Comparison of ENCODE assay signal across 26 cellular contexts in genomic region chr1:174870319-174870718, GRCh38.
DNase-seq lines count a peak whose midpoint lies in the region; ATAC-seq, FAIRE-seq and TF ChIP-seq lines count a peak whose summit lies in the region.
"Had no signal": no experiment of that assay in that cellular context is flagged by ENCODE, and none has a peak within 500 bp of the region (broad histone marks: within the 10 kb centered on the region; RNA-seq: fewer than 3 reads in every experiment).

No MANE protein-coding gene starts in this region.

- no peaks in the 10 kb centered on the region for H3F3A ChIP-seq in GM23338 (replicated peaks; ENCODE audit: low read depth)

- FAIRE-seq in D721Med (lab: Jason Lieb, UNC) = peak; percentile 53
- FAIRE-seq: GM12891, HTR-8/SVneo had no signal

- H3K4me3 Mint-ChIP-seq in GM23338 (no peak overlapping the region), WTC11 (no peak overlapping the region), memory B cell (no peak overlapping the region)
- H3K4me3 Mint-ChIP-seq: CD8-positive, alpha-beta memory T cell; H9 had no signal

- H3K4me3 ChIP-seq in GM23338 (no peak overlapping the region), body of pancreas (no peak overlapping the region)

- H3K4me2 ChIP-seq in GM23338 = no peak overlapping the region

- 48 to 53% methylated on average over 1 of the region's 1 CpG for WGBS in body of pancreas, 2 donors

- TF ChIP-seq CTCF in D721Med (IDR thresholded peaks at IDR 0.05; ENCODE audit: insufficient read depth, missing control alignments) = no peak
- no peak for TF ChIP-seq CTCF in GM23338 (conservative IDR thresholded peaks at IDR 0.05; ENCODE audit: low read depth in 2 of 2)
- no peak for TF ChIP-seq CTCF in WTC11 (IDR thresholded peaks at IDR 0.05)
- TF ChIP-seq CTCF in body of pancreas (IDR thresholded peaks at IDR 0.05) = no peak

- H3K36me3 Mint-ChIP-seq in GM23338 (ENCODE audit: low read depth) (peaks cover 12% of the 10 kb centered on the region), WTC11 (peaks cover 9% of the 10 kb centered on the region), memory B cell (peaks cover 6% of the 10 kb centered on the region)

- H3K27me3 ChIP-seq in GM23338 (ENCODE audit: insufficient read depth) (no peaks in the 10 kb centered on the region), body of pancreas (no peaks in the 10 kb centered on the region)

- CTCF ChIA-PET in WTC11 (lab: Charles Lee) = no interaction called here

- intact Hi-C loops in body of pancreas (cut with DNase I) = no loop called here

- peaks cover 31% of the 10 kb centered on the region for H3K4me1 Mint-ChIP-seq in GM23338
- peaks cover 43% of the 10 kb centered on the region for H3K4me1 Mint-ChIP-seq in WTC11
- H3K4me1 Mint-ChIP-seq in memory B cell = peaks cover 24% of the 10 kb centered on the region

- no peaks in the 10 kb centered on the region for H3K9me3 ChIP-seq in body of pancreas

- no peak for TF ChIP-seq POLR2A in body of pancreas (IDR thresholded peaks at IDR 0.05)

- 0 out of 2 replicates have a peak overlapping the region, but pooled peaks have one; percentile 43 for H3K27ac Mint-ChIP-seq in GM23338
- peak overlapping the region; percentile 78 for H3K27ac Mint-ChIP-seq in WTC11
- peak overlapping the region; percentile 5 for H3K27ac Mint-ChIP-seq in memory B cell

- ATAC-seq in GM23338 = no peak
- ATAC-seq in WTC11 = no peak
- no peak for ATAC-seq in memory B cell (ENCODE audit: low read depth)
- no peak for ATAC-seq in body of pancreas
- ATAC-seq: Panc1 had no signal

- no peaks in the 10 kb centered on the region for H3K9me2 ChIP-seq in GM23338 (ENCODE audit: insufficient read depth)

- H3K4me1 ChIP-seq in GM23338 (ENCODE audit: insufficient read depth) (peaks cover 22% of the 10 kb centered on the region), body of pancreas (peaks cover 3% of the 10 kb centered on the region)

- H3K27me3 Mint-ChIP-seq in GM23338 (ENCODE audit: insufficient read depth, low read depth, poor library complexity) (peaks cover 12% of the 10 kb centered on the region), WTC11 (ENCODE audit: low read depth) (no peaks in the 10 kb centered on the region), memory B cell (no peaks in the 10 kb centered on the region)
- H3K27me3 Mint-ChIP-seq: CD8-positive, alpha-beta memory T cell had no signal

- peaks cover 4% of the 10 kb centered on the region; the same call in 2 of the 3 replicates for H3K9me3 Mint-ChIP-seq in GM23338
- H3K9me3 Mint-ChIP-seq in WTC11 = peaks cover 13% of the 10 kb centered on the region
- peaks cover 1% of the 10 kb centered on the region for H3K9me3 Mint-ChIP-seq in memory B cell

- no peaks in the 10 kb centered on the region for H4K20me1 ChIP-seq in GM23338 (replicated peaks; ENCODE audit: insufficient read depth)

- no peaks in the 10 kb centered on the region for H3K36me3 ChIP-seq in GM23338 (ENCODE audit: insufficient read depth)
- no peaks in the 10 kb centered on the region for H3K36me3 ChIP-seq in body of pancreas (replicated peaks in 1 of 2; ENCODE audit: insufficient read depth in 1 of 2, low read depth in 2 of 2)

- H3K27ac ChIP-seq in GM23338 (ENCODE audit: low read depth) (peak overlapping the region; percentile 94), body of pancreas (no peak overlapping the region)
- H3K27ac ChIP-seq: C4-2B, RWPE1 had no signal

- peaks cover 9% of the 10 kb centered on the region for H3K79me2 ChIP-seq in GM23338 (replicated peaks; ENCODE audit: insufficient read depth)

- DNase-seq in D721Med (ENCODE audit: insufficient read length, low spot score) (no peak), GM23338 (ENCODE audit: low spot score) (no peak), WTC11 (ENCODE audit: low spot score) (no peak), memory B cell (ENCODE audit: low spot score in 2 of 2) (no peak), body of pancreas (no peak), NCI-H1930 (lab: John Stamatoyannopoulos, UW) (no peak)
- DNase-seq in stimulated activated CD4-positive, alpha-beta T cell treated with anti-CD3 and anti-CD28 coated beads, Interleukin-4, amount 100 ng/mL, for 24 hours = no peak
- DNase-seq: CD8-positive, alpha-beta memory T cell; EL; GDM1; H9; KBM-7; MV-4-11; NCI-H1105 treated with DMSO at 0.1 percent for 48 hours; NCI-H146; NCI-H2029; NCI-H446; NCI-H524 treated with DMSO at 0.1 percent for 48 hours; NCI-H774; SHP77; T-helper 1 cell had no signal

- POLR2A ChIA-PET in WTC11 (lab: Charles Lee) = no interaction called here

- no peak overlapping the region for H2AFZ ChIP-seq in GM23338

TF ChIP-seq in GM23338, 12 proteins besides CTCF, POLR2A, EP300 and RAD21 (continues in another document):
- no peak for TF ChIP-seq ZNF114 (CRISPR knock-in tag; IDR thresholded peaks at IDR 0.05)
- TF ChIP-seq POLR2AphosphoS5 (IDR thresholded peaks at IDR 0.05; ENCODE audit: low read depth) = no peak

TF ChIP-seq in WTC11, 78 proteins besides CTCF, POLR2A, EP300 and RAD21 (continues in another document):
- TF ChIP-seq FOXP1 (CRISPR knock-in tag; IDR thresholded peaks at IDR 0.05; ENCODE audit: borderline replicate concordance) = no peak
- no peak for TF ChIP-seq TCF7 (CRISPR knock-in tag; IDR thresholded peaks at IDR 0.05; ENCODE audit: low read depth)
- TF ChIP-seq, protein P1, sequence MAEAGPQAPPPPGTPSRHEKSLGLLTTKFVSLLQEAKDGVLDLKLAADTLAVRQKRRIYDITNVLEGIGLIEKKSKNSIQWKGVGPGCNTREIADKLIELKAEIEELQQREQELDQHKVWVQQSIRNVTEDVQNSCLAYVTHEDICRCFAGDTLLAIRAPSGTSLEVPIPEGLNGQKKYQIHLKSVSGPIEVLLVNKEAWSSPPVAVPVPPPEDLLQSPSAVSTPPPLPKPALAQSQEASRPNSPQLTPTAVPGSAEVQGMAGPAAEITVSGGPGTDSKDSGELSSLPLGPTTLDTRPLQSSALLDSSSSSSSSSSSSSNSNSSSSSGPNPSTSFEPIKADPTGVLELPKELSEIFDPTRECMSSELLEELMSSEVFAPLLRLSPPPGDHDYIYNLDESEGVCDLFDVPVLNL (CRISPR knock-in tag; IDR thresholded peaks at IDR 0.05; ENCODE audit: borderline replicate concordance, low read depth) = no peak
- no peak for TF ChIP-seq NR3C1 (CRISPR knock-in tag; conservative IDR thresholded peaks at IDR 0.05; ENCODE audit: low read depth)
- TF ChIP-seq SMAD4 (CRISPR knock-in tag; IDR thresholded peaks at IDR 0.05) = no peak
- TF ChIP-seq, protein P2, sequence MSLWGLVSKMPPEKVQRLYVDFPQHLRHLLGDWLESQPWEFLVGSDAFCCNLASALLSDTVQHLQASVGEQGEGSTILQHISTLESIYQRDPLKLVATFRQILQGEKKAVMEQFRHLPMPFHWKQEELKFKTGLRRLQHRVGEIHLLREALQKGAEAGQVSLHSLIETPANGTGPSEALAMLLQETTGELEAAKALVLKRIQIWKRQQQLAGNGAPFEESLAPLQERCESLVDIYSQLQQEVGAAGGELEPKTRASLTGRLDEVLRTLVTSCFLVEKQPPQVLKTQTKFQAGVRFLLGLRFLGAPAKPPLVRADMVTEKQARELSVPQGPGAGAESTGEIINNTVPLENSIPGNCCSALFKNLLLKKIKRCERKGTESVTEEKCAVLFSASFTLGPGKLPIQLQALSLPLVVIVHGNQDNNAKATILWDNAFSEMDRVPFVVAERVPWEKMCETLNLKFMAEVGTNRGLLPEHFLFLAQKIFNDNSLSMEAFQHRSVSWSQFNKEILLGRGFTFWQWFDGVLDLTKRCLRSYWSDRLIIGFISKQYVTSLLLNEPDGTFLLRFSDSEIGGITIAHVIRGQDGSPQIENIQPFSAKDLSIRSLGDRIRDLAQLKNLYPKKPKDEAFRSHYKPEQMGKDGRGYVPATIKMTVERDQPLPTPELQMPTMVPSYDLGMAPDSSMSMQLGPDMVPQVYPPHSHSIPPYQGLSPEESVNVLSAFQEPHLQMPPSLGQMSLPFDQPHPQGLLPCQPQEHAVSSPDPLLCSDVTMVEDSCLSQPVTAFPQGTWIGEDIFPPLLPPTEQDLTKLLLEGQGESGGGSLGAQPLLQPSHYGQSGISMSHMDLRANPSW (CRISPR knock-in tag; conservative IDR thresholded peaks at IDR 0.05; ENCODE audit: low read depth) = no peak
- TF ChIP-seq RELA (CRISPR knock-in tag; IDR thresholded peaks at IDR 0.05; ENCODE audit: borderline replicate concordance) = no peak
- TF ChIP-seq, protein P3, sequence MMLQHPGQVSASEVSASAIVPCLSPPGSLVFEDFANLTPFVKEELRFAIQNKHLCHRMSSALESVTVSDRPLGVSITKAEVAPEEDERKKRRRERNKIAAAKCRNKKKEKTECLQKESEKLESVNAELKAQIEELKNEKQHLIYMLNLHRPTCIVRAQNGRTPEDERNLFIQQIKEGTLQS (CRISPR knock-in tag; conservative IDR thresholded peaks at IDR 0.05) = no peak
- no peak for TF ChIP-seq ZNF532 (CRISPR knock-in tag; IDR thresholded peaks at IDR 0.05; ENCODE audit: borderline replicate concordance)

Comparison
In these comparisons a context has a peak if more than half of its experiments do, and no peak if none do; other contexts are left out.
1. H3K27ac Mint-ChIP-seq: peak in every context shown above with its lines; median percentile 78 in WTC11; 43 in GM23338; 5 in memory B cell.